12 cellular contexts compared by ENCODE assay signal in the genomic region with DNA sequence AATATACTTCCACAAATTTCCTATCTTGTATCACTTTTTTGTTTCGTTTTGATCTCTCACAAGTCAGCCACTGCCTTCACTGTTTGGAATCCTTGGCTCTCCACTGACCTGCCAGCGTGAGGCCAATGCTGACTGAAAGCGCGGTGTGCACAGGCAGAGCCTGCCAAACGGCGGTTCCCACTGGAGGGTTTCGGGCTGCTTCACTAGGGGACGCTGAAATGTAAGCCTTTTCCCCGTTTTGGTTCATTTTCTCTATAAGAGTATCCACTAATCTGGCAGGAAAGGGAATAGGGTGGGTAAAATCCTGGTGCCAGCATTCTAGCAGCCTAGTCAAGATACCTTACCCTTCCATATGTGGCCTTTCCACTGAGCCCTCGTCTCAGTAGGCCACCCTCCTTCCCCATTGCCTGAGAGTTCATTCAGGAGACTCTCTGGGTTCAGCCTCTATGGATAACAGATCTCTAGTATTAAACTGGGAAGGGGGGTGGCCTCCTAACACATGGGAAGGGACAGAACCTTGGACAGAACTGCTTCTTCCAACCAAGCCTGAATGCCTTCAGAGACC.
A peak's percentile ranks its signal among the peaks of the same experiment; 100 is the strongest.
DNase-seq lines count a peak whose midpoint lies in the region; ATAC-seq and TF ChIP-seq lines count a peak whose summit lies in the region.
"Had no signal": no experiment of that assay in that cellular context is flagged by ENCODE, and none has a peak within 500 bp of the region (broad histone marks: within the 10 kb centered on the region; RNA-seq: fewer than 3 reads in every experiment).

No MANE protein-coding gene starts in this region.

- no peaks in the 10 kb centered on the region for H3K4me1 ChIP-seq in right cardiac atrium (ENCODE audit: control insufficient read depth, insufficient read depth, low read length)
- no peaks in the 10 kb centered on the region for H3K4me1 ChIP-seq in left ventricle myocardium inferior
- H3K4me1 ChIP-seq in mucosa of descending colon (ENCODE audit: low read depth), result no peaks in the 10 kb centered on the region

- intact Hi-C loops in right cardiac atrium (cut with DNase I) (no loop called here), left ventricle myocardium inferior (cut with micrococcal nuclease) (no loop called here), mucosa of descending colon (cut with DNase I, micrococcal nuclease) (no loop called here)

- H3K36me3 ChIP-seq in left ventricle myocardium inferior, result no peaks in the 10 kb centered on the region
- no peaks in the 10 kb centered on the region for H3K36me3 ChIP-seq in mucosa of descending colon (ENCODE audit: low read depth)

- DNase-seq in right cardiac atrium, result peak in 2 of 3 donors; percentile 29 to 54
- no peak for DNase-seq in left ventricle myocardium inferior
- peak; percentile 73 for DNase-seq in choroid plexus epithelial cell (ENCODE audit: low read depth)
- DNase-seq in mucosa of descending colon, result no peak
- DNase-seq in activated T-cell treated with anti-CD3 and anti-CD28 coated beads for 4 hours, result no peak
- DNase-seq: effector memory CD8-positive, alpha-beta T cell; naive thymus-derived CD4-positive, alpha-beta T cell; NCI-H1417 treated with DMSO at 0.1 percent for 48 hours; stimulated activated naive CD8-positive, alpha-beta T cell treated with anti-CD3 and anti-CD28 coated beads, Interleukin-15, Interleukin-2, amounts not matched to agents 100 U/mL and 50 U/mL, for 24 hours had no signal

- H3K27me3 ChIP-seq in right cardiac atrium (ENCODE audit: control insufficient read depth, insufficient read depth) (no peaks in the 10 kb centered on the region), left ventricle myocardium inferior (ENCODE audit: low read depth) (no peaks in the 10 kb centered on the region)

- no peak overlapping the region for H3K4me3 ChIP-seq in right cardiac atrium (ENCODE audit: low read length)
- H3K4me3 ChIP-seq in left ventricle myocardium inferior, result no peak overlapping the region
- peak overlapping the region; percentile 9 for H3K4me3 ChIP-seq in choroid plexus epithelial cell (ENCODE audit: low read depth, low read length)
- no peak overlapping the region for H3K4me3 ChIP-seq in mucosa of descending colon

- H3K27ac ChIP-seq in right cardiac atrium (ENCODE audit: low read length), result no peak overlapping the region
- no peak overlapping the region for H3K27ac ChIP-seq in left ventricle myocardium inferior (replicated peaks)

- 79% methylated on average over 10 of the region's 10 CpGs for WGBS in right cardiac atrium

- H3K9me3 ChIP-seq in right cardiac atrium (ENCODE audit: control insufficient read depth, low read length) (no peaks in the 10 kb centered on the region), left ventricle myocardium inferior (replicated peaks) (no peaks in the 10 kb centered on the region), mucosa of descending colon (no peaks in the 10 kb centered on the region)

- TF ChIP-seq CTCF in left ventricle myocardium inferior (IDR thresholded peaks at IDR 0.05; ENCODE audit: borderline replicate concordance), result no peak
- TF ChIP-seq CTCF in choroid plexus epithelial cell (conservative IDR thresholded peaks at IDR 0.05; ENCODE audit: low read depth, low read length), result peak; percentile 23
- no peak for TF ChIP-seq CTCF in mucosa of descending colon (IDR thresholded peaks at IDR 0.05)

- ATAC-seq in right cardiac atrium (peak in 1 of 2 donors; percentile 43), mucosa of descending colon (peak; percentile 48), GM18873 (IDR thresholded peaks at IDR 0.05; ENCODE audit: low FRiP score, unreplicated experiment) (no peak), GM19351 (IDR thresholded peaks at IDR 0.05; ENCODE audit: unreplicated experiment) (no peak), GM19467 (IDR thresholded peaks at IDR 0.05; ENCODE audit: unreplicated experiment) (no peak)
- ATAC-seq: effector memory CD8-positive, alpha-beta T cell; naive thymus-derived CD4-positive, alpha-beta T cell; stimulated activated naive CD8-positive, alpha-beta T cell treated with anti-CD3 and anti-CD28 coated beads, Interleukin-15, Interleukin-2, amounts not matched to agents 100 U/mL and 50 U/mL, for 24 hours had no signal

Comparison
In these comparisons a context has a peak if more than half of its experiments do, and no peak if none do; other contexts are left out.
1. DNase-seq: peak in right cardiac atrium (2 of 3) and choroid plexus epithelial cell (single experiment); none in left ventricle myocardium inferior (single experiment), mucosa of descending colon (0 of 3) and activated T-cell treated with anti-CD3 and anti-CD28 coated beads for 4 hours (single experiment).